1 cellular context compared by ENCODE assay signal in genomic region chr2:183124222-183124956, GRCh38.
TF ChIP-seq lines count a peak whose summit lies in the region.

A gene with protein sequence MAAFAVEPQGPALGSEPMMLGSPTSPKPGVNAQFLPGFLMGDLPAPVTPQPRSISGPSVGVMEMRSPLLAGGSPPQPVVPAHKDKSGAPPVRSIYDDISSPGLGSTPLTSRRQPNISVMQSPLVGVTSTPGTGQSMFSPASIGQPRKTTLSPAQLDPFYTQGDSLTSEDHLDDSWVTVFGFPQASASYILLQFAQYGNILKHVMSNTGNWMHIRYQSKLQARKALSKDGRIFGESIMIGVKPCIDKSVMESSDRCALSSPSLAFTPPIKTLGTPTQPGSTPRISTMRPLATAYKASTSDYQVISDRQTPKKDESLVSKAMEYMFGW (plus strand): TSS chr2:183124443. CDS start chr2:183124458, 15 bp downstream.

TF ChIP-seq in HepG2, 621 proteins besides CTCF, POLR2A, EP300 and RAD21 (continued from another document and continues in another):
- TF ChIP-seq, protein P1, sequence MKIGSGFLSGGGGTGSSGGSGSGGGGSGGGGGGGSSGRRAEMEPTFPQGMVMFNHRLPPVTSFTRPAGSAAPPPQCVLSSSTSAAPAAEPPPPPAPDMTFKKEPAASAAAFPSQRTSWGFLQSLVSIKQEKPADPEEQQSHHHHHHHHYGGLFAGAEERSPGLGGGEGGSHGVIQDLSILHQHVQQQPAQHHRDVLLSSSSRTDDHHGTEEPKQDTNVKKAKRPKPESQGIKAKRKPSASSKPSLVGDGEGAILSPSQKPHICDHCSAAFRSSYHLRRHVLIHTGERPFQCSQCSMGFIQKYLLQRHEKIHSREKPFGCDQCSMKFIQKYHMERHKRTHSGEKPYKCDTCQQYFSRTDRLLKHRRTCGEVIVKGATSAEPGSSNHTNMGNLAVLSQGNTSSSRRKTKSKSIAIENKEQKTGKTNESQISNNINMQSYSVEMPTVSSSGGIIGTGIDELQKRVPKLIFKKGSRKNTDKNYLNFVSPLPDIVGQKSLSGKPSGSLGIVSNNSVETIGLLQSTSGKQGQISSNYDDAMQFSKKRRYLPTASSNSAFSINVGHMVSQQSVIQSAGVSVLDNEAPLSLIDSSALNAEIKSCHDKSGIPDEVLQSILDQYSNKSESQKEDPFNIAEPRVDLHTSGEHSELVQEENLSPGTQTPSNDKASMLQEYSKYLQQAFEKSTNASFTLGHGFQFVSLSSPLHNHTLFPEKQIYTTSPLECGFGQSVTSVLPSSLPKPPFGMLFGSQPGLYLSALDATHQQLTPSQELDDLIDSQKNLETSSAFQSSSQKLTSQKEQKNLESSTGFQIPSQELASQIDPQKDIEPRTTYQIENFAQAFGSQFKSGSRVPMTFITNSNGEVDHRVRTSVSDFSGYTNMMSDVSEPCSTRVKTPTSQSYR (CRISPR knock-in tag; IDR thresholded peaks at IDR 0.05; ENCODE audit: borderline replicate concordance) = 0 out of 2 replicates have a peak, but pooled peaks have one; percentile 21
- TF ChIP-seq ZNF160 (CRISPR knock-in tag; IDR thresholded peaks at IDR 0.05) = peak; percentile 7; the same call in 1 of the 2 replicates
- peak; percentile 70 for TF ChIP-seq NFRKB (IDR thresholded peaks at IDR 0.05)
- peak; percentile 95 for TF ChIP-seq CREM (IDR thresholded peaks at IDR 0.05)
- no peak for TF ChIP-seq CREM (CRISPR knock-in tag; IDR thresholded peaks at IDR 0.05)
- TF ChIP-seq, protein P2, sequence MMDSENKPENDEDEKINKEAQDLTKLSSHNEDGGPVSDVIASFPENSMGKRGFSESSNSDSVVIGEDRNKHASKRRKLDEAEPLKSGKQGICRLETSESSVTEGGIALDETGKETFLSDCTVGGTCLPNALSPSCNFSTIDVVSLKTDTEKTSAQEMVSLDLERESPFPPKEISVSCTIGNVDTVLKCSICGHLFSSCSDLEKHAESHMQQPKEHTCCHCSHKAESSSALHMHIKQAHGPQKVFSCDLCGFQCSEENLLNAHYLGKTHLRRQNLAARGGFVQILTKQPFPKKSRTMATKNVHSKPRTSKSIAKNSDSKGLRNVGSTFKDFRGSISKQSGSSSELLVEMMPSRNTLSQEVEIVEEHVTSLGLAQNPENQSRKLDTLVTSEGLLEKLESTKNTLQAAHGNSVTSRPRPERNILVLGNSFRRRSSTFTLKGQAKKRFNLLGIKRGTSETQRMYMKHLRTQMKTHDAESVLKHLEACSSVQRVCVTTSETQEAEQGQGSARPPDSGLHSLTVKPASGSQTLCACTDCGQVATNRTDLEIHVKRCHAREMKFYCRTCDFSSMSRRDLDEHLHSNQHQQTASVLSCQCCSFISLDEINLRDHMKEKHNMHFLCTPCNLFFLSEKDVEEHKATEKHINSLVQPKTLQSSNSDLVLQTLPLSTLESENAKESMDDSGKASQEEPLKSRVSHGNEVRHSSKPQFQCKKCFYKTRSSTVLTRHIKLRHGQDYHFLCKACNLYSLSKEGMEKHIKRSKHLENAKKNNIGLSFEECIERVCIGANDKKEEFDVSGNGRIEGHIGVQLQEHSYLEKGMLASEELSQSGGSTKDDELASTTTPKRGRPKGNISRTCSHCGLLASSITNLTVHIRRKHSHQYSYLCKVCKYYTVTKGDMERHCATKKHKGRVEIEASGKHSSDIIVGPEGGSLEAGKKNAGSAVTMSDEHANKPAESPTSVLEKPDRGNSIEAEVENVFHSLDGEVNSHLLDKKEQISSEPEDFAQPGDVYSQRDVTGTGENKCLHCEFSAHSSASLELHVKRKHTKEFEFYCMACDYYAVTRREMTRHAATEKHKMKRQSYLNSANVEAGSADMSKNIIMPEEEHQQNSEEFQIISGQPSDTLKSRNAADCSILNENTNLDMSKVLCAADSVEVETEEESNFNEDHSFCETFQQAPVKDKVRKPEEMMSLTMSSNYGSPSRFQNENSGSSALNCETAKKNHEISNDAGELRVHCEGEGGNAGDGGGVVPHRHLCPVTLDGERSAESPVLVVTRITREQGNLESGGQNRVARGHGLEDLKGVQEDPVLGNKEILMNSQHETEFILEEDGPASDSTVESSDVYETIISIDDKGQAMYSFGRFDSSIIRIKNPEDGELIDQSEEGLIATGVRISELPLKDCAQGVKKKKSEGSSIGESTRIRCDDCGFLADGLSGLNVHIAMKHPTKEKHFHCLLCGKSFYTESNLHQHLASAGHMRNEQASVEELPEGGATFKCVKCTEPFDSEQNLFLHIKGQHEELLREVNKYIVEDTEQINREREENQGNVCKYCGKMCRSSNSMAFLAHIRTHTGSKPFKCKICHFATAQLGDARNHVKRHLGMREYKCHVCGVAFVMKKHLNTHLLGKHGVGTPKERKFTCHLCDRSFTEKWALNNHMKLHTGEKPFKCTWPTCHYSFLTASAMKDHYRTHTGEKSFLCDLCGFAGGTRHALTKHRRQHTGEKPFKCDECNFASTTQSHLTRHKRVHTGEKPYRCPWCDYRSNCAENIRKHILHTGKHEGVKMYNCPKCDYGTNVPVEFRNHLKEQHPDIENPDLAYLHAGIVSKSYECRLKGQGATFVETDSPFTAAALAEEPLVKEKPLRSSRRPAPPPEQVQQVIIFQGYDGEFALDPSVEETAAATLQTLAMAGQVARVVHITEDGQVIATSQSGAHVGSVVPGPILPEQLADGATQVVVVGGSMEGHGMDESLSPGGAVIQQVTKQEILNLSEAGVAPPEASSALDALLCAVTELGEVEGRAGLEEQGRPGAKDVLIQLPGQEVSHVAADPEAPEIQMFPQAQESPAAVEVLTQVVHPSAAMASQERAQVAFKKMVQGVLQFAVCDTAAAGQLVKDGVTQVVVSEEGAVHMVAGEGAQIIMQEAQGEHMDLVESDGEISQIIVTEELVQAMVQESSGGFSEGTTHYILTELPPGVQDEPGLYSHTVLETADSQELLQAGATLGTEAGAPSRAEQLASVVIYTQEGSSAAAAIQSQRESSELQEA (CRISPR knock-in tag; IDR thresholded peaks at IDR 0.05; ENCODE audit: not compliant biosample characterization) = peak; percentile 66
- no peak; the same call in 1 of the 2 replicates for TF ChIP-seq HNF4G (IDR thresholded peaks at IDR 0.05; ENCODE audit: borderline replicate concordance, low read depth, low read length)
- peak; percentile 41; the same call in 1 of the 2 replicates for TF ChIP-seq HNF4G (CRISPR knock-in tag; IDR thresholded peaks at IDR 0.05; ENCODE audit: borderline replicate concordance, low read depth)
- TF ChIP-seq ZNF781 (CRISPR knock-in tag; IDR thresholded peaks at IDR 0.05; ENCODE audit: borderline replicate concordance, not compliant biosample characterization) = peak; percentile 74
- peak; percentile 65; the same call in 1 of the 2 replicates for TF ChIP-seq GMEB2 (CRISPR knock-in tag; IDR thresholded peaks at IDR 0.05; ENCODE audit: low read depth)
- peak; percentile 68; the same call in 1 of the 2 replicates for TF ChIP-seq GATA4 (IDR thresholded peaks at IDR 0.05; ENCODE audit: borderline replicate concordance, low read depth)
- TF ChIP-seq ZSCAN9 (CRISPR knock-in tag; IDR thresholded peaks at IDR 0.05; ENCODE audit: borderline replicate concordance) = peak; percentile 88
- TF ChIP-seq ZNF20 (CRISPR knock-in tag; IDR thresholded peaks at IDR 0.05) = no peak
- TF ChIP-seq ZNF124 (CRISPR knock-in tag; IDR thresholded peaks at IDR 0.05) = peak; percentile 54; the same call in 1 of the 2 replicates
- TF ChIP-seq ZNF672 (CRISPR knock-in tag; IDR thresholded peaks at IDR 0.05) = no peak
- peak; percentile 96; the same call in 1 of the 2 replicates for TF ChIP-seq NRL (CRISPR knock-in tag; IDR thresholded peaks at IDR 0.05; ENCODE audit: borderline replicate concordance)
- peak; percentile 87 for TF ChIP-seq SRSF1 (optimal IDR thresholded peaks at IDR 0.05; ENCODE audit: low read depth, low read length)
- peak; percentile 86 for TF ChIP-seq ERF (CRISPR knock-in tag; IDR thresholded peaks at IDR 0.05)
- peak; percentile 50; the same call in 1 of the 2 replicates for TF ChIP-seq IKZF5 (CRISPR knock-in tag; IDR thresholded peaks at IDR 0.05)
- TF ChIP-seq KLF6 (CRISPR knock-in tag; IDR thresholded peaks at IDR 0.05) = peak; percentile 93; the same call in 1 of the 2 replicates
- TF ChIP-seq SYNCRIP (IDR thresholded peaks at IDR 0.05; ENCODE audit: insufficient read depth, low read depth, low read length) = no peak
- no peak for TF ChIP-seq ZFP41 (CRISPR knock-in tag; IDR thresholded peaks at IDR 0.05; ENCODE audit: borderline replicate concordance)
- TF ChIP-seq ZSCAN21 (CRISPR knock-in tag; IDR thresholded peaks at IDR 0.05; ENCODE audit: borderline replicate concordance) = peak; percentile 66; the same call in 1 of the 2 replicates
- no peak for TF ChIP-seq ZNF329 (CRISPR knock-in tag; IDR thresholded peaks at IDR 0.05; ENCODE audit: low read depth)
- TF ChIP-seq KLF9 (CRISPR knock-in tag; IDR thresholded peaks at IDR 0.05; ENCODE audit: low read depth) = peak; percentile 37; the same call in 1 of the 2 replicates
- TF ChIP-seq, protein P3, sequence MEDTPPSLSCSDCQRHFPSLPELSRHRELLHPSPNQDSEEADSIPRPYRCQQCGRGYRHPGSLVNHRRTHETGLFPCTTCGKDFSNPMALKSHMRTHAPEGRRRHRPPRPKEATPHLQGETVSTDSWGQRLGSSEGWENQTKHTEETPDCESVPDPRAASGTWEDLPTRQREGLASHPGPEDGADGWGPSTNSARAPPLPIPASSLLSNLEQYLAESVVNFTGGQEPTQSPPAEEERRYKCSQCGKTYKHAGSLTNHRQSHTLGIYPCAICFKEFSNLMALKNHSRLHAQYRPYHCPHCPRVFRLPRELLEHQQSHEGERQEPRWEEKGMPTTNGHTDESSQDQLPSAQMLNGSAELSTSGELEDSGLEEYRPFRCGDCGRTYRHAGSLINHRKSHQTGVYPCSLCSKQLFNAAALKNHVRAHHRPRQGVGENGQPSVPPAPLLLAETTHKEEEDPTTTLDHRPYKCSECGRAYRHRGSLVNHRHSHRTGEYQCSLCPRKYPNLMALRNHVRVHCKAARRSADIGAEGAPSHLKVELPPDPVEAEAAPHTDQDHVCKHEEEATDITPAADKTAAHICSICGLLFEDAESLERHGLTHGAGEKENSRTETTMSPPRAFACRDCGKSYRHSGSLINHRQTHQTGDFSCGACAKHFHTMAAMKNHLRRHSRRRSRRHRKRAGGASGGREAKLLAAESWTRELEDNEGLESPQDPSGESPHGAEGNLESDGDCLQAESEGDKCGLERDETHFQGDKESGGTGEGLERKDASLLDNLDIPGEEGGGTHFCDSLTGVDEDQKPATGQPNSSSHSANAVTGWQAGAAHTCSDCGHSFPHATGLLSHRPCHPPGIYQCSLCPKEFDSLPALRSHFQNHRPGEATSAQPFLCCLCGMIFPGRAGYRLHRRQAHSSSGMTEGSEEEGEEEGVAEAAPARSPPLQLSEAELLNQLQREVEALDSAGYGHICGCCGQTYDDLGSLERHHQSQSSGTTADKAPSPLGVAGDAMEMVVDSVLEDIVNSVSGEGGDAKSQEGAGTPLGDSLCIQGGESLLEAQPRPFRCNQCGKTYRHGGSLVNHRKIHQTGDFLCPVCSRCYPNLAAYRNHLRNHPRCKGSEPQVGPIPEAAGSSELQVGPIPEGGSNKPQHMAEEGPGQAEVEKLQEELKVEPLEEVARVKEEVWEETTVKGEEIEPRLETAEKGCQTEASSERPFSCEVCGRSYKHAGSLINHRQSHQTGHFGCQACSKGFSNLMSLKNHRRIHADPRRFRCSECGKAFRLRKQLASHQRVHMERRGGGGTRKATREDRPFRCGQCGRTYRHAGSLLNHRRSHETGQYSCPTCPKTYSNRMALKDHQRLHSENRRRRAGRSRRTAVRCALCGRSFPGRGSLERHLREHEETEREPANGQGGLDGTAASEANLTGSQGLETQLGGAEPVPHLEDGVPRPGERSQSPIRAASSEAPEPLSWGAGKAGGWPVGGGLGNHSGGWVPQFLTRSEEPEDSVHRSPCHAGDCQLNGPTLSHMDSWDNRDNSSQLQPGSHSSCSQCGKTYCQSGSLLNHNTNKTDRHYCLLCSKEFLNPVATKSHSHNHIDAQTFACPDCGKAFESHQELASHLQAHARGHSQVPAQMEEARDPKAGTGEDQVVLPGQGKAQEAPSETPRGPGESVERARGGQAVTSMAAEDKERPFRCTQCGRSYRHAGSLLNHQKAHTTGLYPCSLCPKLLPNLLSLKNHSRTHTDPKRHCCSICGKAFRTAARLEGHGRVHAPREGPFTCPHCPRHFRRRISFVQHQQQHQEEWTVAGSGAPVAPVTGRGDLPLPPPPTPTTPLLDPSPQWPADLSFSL (CRISPR knock-in tag; IDR thresholded peaks at IDR 0.05) = no peak
- peak; percentile 98 for TF ChIP-seq MXD4 (CRISPR knock-in tag; IDR thresholded peaks at IDR 0.05)
- TF ChIP-seq ZFP1 (CRISPR knock-in tag; IDR thresholded peaks at IDR 0.05) = 0 out of 2 replicates have a peak, but pooled peaks have one; percentile 42
- TF ChIP-seq, protein P4, sequence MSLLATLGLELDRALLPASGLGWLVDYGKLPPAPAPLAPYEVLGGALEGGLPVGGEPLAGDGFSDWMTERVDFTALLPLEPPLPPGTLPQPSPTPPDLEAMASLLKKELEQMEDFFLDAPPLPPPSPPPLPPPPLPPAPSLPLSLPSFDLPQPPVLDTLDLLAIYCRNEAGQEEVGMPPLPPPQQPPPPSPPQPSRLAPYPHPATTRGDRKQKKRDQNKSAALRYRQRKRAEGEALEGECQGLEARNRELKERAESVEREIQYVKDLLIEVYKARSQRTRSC (CRISPR knock-in tag; IDR thresholded peaks at IDR 0.05; ENCODE audit: low read depth) = peak; percentile 33; the same call in 1 of the 2 replicates
- TF ChIP-seq ISX (CRISPR knock-in tag; conservative IDR thresholded peaks at IDR 0.05) = 0 out of 2 replicates have a peak, but pooled peaks have one; percentile 29
- TF ChIP-seq HNF4A (CRISPR knock-in tag; IDR thresholded peaks at IDR 0.05) = peak; percentile 27; the same call in 1 of the 2 replicates
- peak; percentile 79; the same call in 1 of the 2 replicates for TF ChIP-seq ZFY (CRISPR knock-in tag; IDR thresholded peaks at IDR 0.05)
- TF ChIP-seq ZNF776 (CRISPR knock-in tag; IDR thresholded peaks at IDR 0.05) = no peak
- TF ChIP-seq SAFB2 (CRISPR knock-in tag; IDR thresholded peaks at IDR 0.05; ENCODE audit: borderline replicate concordance, low read depth) = no peak
- TF ChIP-seq YEATS2 (CRISPR knock-in tag; IDR thresholded peaks at IDR 0.05; ENCODE audit: borderline replicate concordance) = peak; percentile 94
- 0 out of 2 replicates have a peak, but pooled peaks have one; percentile 41 for TF ChIP-seq ZNF740 (CRISPR knock-in tag; IDR thresholded peaks at IDR 0.05)
